ENCODE assay signal across 1 cellular context in the genomic region with DNA sequence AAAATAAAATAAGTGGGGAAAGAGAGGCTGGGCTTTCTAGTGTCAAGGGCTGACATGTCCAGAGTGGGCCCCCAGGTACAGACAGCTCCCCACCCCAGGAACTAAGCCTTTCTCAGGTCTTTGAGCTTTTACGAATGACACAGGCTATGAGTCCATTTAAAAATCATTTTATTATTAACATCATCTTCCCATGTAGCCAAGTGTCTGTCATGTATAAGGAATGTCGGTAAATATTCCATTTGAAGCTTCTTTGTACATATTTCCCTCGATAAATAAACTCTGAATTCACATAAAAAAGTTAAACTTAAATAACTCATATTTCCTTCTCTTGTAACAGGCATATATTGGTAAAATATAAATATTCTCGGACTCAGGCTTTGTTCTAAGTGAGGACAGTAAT.
TF ChIP-seq lines count a peak whose summit lies in the region.

No MANE protein-coding gene starts in this region.

TF ChIP-seq in A549, 52 proteins besides CTCF, POLR2A, EP300 and RAD21 (continued from another document):
- TF ChIP-seq, protein P1, sequence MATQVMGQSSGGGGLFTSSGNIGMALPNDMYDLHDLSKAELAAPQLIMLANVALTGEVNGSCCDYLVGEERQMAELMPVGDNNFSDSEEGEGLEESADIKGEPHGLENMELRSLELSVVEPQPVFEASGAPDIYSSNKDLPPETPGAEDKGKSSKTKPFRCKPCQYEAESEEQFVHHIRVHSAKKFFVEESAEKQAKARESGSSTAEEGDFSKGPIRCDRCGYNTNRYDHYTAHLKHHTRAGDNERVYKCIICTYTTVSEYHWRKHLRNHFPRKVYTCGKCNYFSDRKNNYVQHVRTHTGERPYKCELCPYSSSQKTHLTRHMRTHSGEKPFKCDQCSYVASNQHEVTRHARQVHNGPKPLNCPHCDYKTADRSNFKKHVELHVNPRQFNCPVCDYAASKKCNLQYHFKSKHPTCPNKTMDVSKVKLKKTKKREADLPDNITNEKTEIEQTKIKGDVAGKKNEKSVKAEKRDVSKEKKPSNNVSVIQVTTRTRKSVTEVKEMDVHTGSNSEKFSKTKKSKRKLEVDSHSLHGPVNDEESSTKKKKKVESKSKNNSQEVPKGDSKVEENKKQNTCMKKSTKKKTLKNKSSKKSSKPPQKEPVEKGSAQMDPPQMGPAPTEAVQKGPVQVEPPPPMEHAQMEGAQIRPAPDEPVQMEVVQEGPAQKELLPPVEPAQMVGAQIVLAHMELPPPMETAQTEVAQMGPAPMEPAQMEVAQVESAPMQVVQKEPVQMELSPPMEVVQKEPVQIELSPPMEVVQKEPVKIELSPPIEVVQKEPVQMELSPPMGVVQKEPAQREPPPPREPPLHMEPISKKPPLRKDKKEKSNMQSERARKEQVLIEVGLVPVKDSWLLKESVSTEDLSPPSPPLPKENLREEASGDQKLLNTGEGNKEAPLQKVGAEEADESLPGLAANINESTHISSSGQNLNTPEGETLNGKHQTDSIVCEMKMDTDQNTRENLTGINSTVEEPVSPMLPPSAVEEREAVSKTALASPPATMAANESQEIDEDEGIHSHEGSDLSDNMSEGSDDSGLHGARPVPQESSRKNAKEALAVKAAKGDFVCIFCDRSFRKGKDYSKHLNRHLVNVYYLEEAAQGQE (IDR thresholded peaks at IDR 0.05), result no peak
- no peak for TF ChIP-seq MAZ (IDR thresholded peaks at IDR 0.05; ENCODE audit: borderline replicate concordance, low read depth, low read length)
- no peak for TF ChIP-seq CHD2 (IDR thresholded peaks at IDR 0.05; ENCODE audit: low read length, partially characterized antibody)
- TF ChIP-seq ZFP36 (IDR thresholded peaks at IDR 0.05; ENCODE audit: borderline replicate concordance, partially characterized antibody), result no peak
